In genomic region chr2:74438248-74438647, GRCh38 we compare ENCODE assay signal across 1 cellular context.
TF ChIP-seq lines count a peak whose summit lies in the region.

No MANE protein-coding gene starts in this region.

TF ChIP-seq in HepG2, 621 proteins besides CTCF, POLR2A, EP300 and RAD21:
- peak; percentile 21; the same call in 1 of the 2 replicates for TF ChIP-seq POLR2G (IDR thresholded peaks at IDR 0.05; ENCODE audit: low read depth, low read length)
- TF ChIP-seq RBM22 (optimal IDR thresholded peaks at IDR 0.05; ENCODE audit: low read length) = peak; percentile 11
- TF ChIP-seq HOXD1 (CRISPR knock-in tag; IDR thresholded peaks at IDR 0.05) = no peak
- peak; percentile 45; the same call in 1 of the 2 replicates for TF ChIP-seq RBFOX2 (IDR thresholded peaks at IDR 0.05; ENCODE audit: low read depth, low read length)
- TF ChIP-seq ZNF747 (CRISPR knock-in tag; IDR thresholded peaks at IDR 0.05; ENCODE audit: borderline replicate concordance) = no peak
- peak; percentile 0; the same call in 1 of the 2 replicates for TF ChIP-seq SMC3 (IDR thresholded peaks at IDR 0.05; ENCODE audit: low read length)
